10 cellular contexts compared by ENCODE assay signal in genomic region chr7:127678947-127679346, GRCh38. TPM values are rescaled to one million over a fixed set of nuclear protein-coding genes. Genes with fewer than 3 reads are reported as not detected.
A peak's percentile ranks its signal among the peaks of the same experiment; 100 is the strongest.
DNase-seq lines count a peak whose midpoint lies in the region; ATAC-seq and TF ChIP-seq lines count a peak whose summit lies in the region.
"Had no signal": no experiment of that assay in that cellular context is flagged by ENCODE, and none has a peak within 500 bp of the region (broad histone marks: within the 10 kb centered on the region; RNA-seq: fewer than 3 reads in every experiment).

No MANE protein-coding gene starts in this region.

- peaks cover 21% of the 10 kb centered on the region for H3K9me3 Mint-ChIP-seq in activated naive CD4-positive, alpha-beta T cell treated with anti-CD3 and anti-CD28 coated beads, Interleukin-2, amount 10 ng/mL, durations not matched to agents 7 days and 5 days
- peaks cover 15% of the 10 kb centered on the region for H3K9me3 Mint-ChIP-seq in T-helper 1 cell treated with Interleukin-12 subunit alpha and Interleukin-12 subunit beta and Interleukin-4 antibody, amounts not matched to agents 30 μg/mL and 1 μg/mL, for 36 hours
- H3K9me3 Mint-ChIP-seq in stimulated activated naive CD8-positive, alpha-beta T cell treated with anti-CD3 and anti-CD28 coated beads, Interleukin-15, amount 100 ng/mL, for 72 hours = peaks cover 8 to 12% of the 10 kb centered on the region in 2 donors
- peaks cover 7 to 17% (median 12%) of the 10 kb centered on the region in 6 donors for H3K9me3 Mint-ChIP-seq in immature natural killer cell

- DNase-seq in activated naive CD4-positive, alpha-beta T cell treated with anti-CD3 and anti-CD28 coated beads, Interleukin-2, amount 10 ng/mL, durations not matched to agents 7 days and 5 days = no peak
- DNase-seq in activated naive CD4-positive, alpha-beta T cell (lab: John Stamatoyannopoulos, UW) = no peak
- no peak for DNase-seq in stimulated activated naive CD8-positive, alpha-beta T cell treated with anti-CD3 and anti-CD28 coated beads, Interleukin-15, amount 100 ng/mL, for 72 hours
- DNase-seq in immature natural killer cell (no peak), lower leg skin (ENCODE audit: low spot score in 2 of 2) (no peak), NCI-H1092 treated with DMSO at 0.1 percent for 48 hours (lab: John Stamatoyannopoulos, UW) (no peak)

- H3K27me3 Mint-ChIP-seq in activated naive CD4-positive, alpha-beta T cell treated with anti-CD3 and anti-CD28 coated beads, Interleukin-2, amount 10 ng/mL, durations not matched to agents 7 days and 5 days = no peaks in the 10 kb centered on the region
- H3K27me3 Mint-ChIP-seq in T-helper 1 cell treated with Interleukin-12 subunit alpha and Interleukin-12 subunit beta and Interleukin-4 antibody, amounts not matched to agents 30 μg/mL and 1 μg/mL, for 36 hours (ENCODE audit: low read depth) = no peaks in the 10 kb centered on the region
- no peaks in the 10 kb centered on the region for H3K27me3 Mint-ChIP-seq in stimulated activated naive CD8-positive, alpha-beta T cell treated with anti-CD3 and anti-CD28 coated beads, Interleukin-15, amount 100 ng/mL, for 72 hours
- H3K27me3 Mint-ChIP-seq in immature natural killer cell (ENCODE audit: low read depth in 3 of 3) = no peaks in the 10 kb centered on the region
- H3K27me3 Mint-ChIP-seq: activated naive CD4-positive, alpha-beta T cell treated with anti-CD3 and anti-CD28 coated beads, Interleukin-2, amount 50 U/mL, for 24 hours had no signal

- intact Hi-C loops in lower leg skin (cut with DNase I; ENCODE audit: low total_unique reads) = no loop called here

- WGBS in lower leg skin, 2 donors = 89 to 93% methylated on average over 3 of the region's 3 CpGs

- peak overlapping the region; percentile 63 for H3K27ac Mint-ChIP-seq in activated naive CD4-positive, alpha-beta T cell treated with anti-CD3 and anti-CD28 coated beads, Interleukin-2, amount 10 ng/mL, durations not matched to agents 7 days and 5 days
- H3K27ac Mint-ChIP-seq in T-helper 1 cell treated with Interleukin-12 subunit alpha and Interleukin-12 subunit beta and Interleukin-4 antibody, amounts not matched to agents 30 μg/mL and 1 μg/mL, for 36 hours = peak overlapping the region; percentile 79
- H3K27ac Mint-ChIP-seq in stimulated activated naive CD8-positive, alpha-beta T cell treated with anti-CD3 and anti-CD28 coated beads, Interleukin-15, amount 100 ng/mL, for 72 hours = peak overlapping the region in 1 of 2 donors; percentile 46
- H3K27ac Mint-ChIP-seq in immature natural killer cell = peak overlapping the region in 3 of 6 donors; percentile 8 to 53 (median 40)
- H3K27ac Mint-ChIP-seq: activated naive CD4-positive, alpha-beta T cell treated with anti-CD3 and anti-CD28 coated beads, Interleukin-2, amount 50 U/mL, for 24 hours had no signal

- no peak overlapping the region for H3K4me3 Mint-ChIP-seq in activated naive CD4-positive, alpha-beta T cell treated with anti-CD3 and anti-CD28 coated beads, Interleukin-2, amount 10 ng/mL, durations not matched to agents 7 days and 5 days
- peak overlapping the region; percentile 18 for H3K4me3 Mint-ChIP-seq in T-helper 1 cell treated with Interleukin-12 subunit alpha and Interleukin-12 subunit beta and Interleukin-4 antibody, amounts not matched to agents 30 μg/mL and 1 μg/mL, for 36 hours
- no peak overlapping the region for H3K4me3 Mint-ChIP-seq in stimulated activated naive CD8-positive, alpha-beta T cell treated with anti-CD3 and anti-CD28 coated beads, Interleukin-15, amount 100 ng/mL, for 72 hours
- no peak overlapping the region for H3K4me3 Mint-ChIP-seq in immature natural killer cell
- H3K4me3 Mint-ChIP-seq: activated naive CD4-positive, alpha-beta T cell treated with anti-CD3 and anti-CD28 coated beads, Interleukin-2, amount 50 U/mL, for 24 hours had no signal

- TF ChIP-seq POLR2A in lower leg skin (IDR thresholded peaks at IDR 0.05) = no peak

- CTCF ChIA-PET in activated naive CD4-positive, alpha-beta T cell treated with anti-CD3 and anti-CD28 coated beads, Interleukin-2, amount 10 ng/mL, durations not matched to agents 7 days and 5 days (lab: Charles Lee) = no interaction called here

- ATAC-seq in HG02759 (IDR thresholded peaks at IDR 0.05; ENCODE audit: unreplicated experiment) = peak; percentile 82
- ATAC-seq in stimulated activated naive CD8-positive, alpha-beta T cell treated with anti-CD3 and anti-CD28 coated beads, Interleukin-15, amount 100 ng/mL, for 72 hours = peak; percentile 64

- no peak for TF ChIP-seq CTCF in lower leg skin (IDR thresholded peaks at IDR 0.05)

- peaks cover 62% of the 10 kb centered on the region for H3K36me3 Mint-ChIP-seq in activated naive CD4-positive, alpha-beta T cell treated with anti-CD3 and anti-CD28 coated beads, Interleukin-2, amount 10 ng/mL, durations not matched to agents 7 days and 5 days
- H3K36me3 Mint-ChIP-seq in T-helper 1 cell treated with Interleukin-12 subunit alpha and Interleukin-12 subunit beta and Interleukin-4 antibody, amounts not matched to agents 30 μg/mL and 1 μg/mL, for 36 hours (ENCODE audit: low read depth) = peaks cover 54% of the 10 kb centered on the region
- H3K36me3 Mint-ChIP-seq in immature natural killer cell = peaks cover 19 to 32% (median 24%) of the 10 kb centered on the region in 3 donors

- H3K4me3 ChIP-seq in lower leg skin (ENCODE audit: low read depth, poor library complexity, severe bottlenecking) = no peak overlapping the region
- H3K4me3 ChIP-seq: skin epidermis had no signal

- peaks cover 11% of the 10 kb centered on the region for H3K4me1 Mint-ChIP-seq in activated naive CD4-positive, alpha-beta T cell treated with anti-CD3 and anti-CD28 coated beads, Interleukin-2, amount 10 ng/mL, durations not matched to agents 7 days and 5 days
- peaks cover 46% of the 10 kb centered on the region for H3K4me1 Mint-ChIP-seq in T-helper 1 cell treated with Interleukin-12 subunit alpha and Interleukin-12 subunit beta and Interleukin-4 antibody, amounts not matched to agents 30 μg/mL and 1 μg/mL, for 36 hours (ENCODE audit: low read depth)
- peaks cover 35% of the 10 kb centered on the region for H3K4me1 Mint-ChIP-seq in stimulated activated naive CD8-positive, alpha-beta T cell treated with anti-CD3 and anti-CD28 coated beads, Interleukin-15, amount 100 ng/mL, for 72 hours
- peaks cover 25 to 70% of the 10 kb centered on the region in 2 donors for H3K4me1 Mint-ChIP-seq in immature natural killer cell

RNA-seq across cellular contexts. Expression of gene SND1, which starts 27.0 kb away (rescaled TPM):
- 100 to 1,000 TPM in 2 of 3 donors, 10 to 100 TPM in 1; 87.8 to 130 (median 116) TPM for polyA plus RNA-seq in immature natural killer cell
- total RNA-seq in lower leg skin = 10 to 100 TPM; 62.0 to 89.4 (median 82.1) TPM
